In genomic region chr1:150210741-150211140, GRCh38 we compare ENCODE assay signal across 1 cellular context.
TF ChIP-seq lines count a peak whose summit lies in the region.

No MANE protein-coding gene starts in this region.

TF ChIP-seq in K562, 482 proteins besides CTCF, POLR2A, EP300 and RAD21:
- TF ChIP-seq GTF3C2 (IDR thresholded peaks at IDR 0.05; ENCODE audit: borderline replicate concordance, extremely low read depth, insufficient read length) (no peak), ZBTB2 (IDR thresholded peaks at IDR 0.05) (no peak), KDM1A (IDR thresholded peaks at IDR 0.05) (no peak), PCBP2 (IDR thresholded peaks at IDR 0.05; ENCODE audit: low read depth, low read length, poor library complexity, severe bottlenecking) (no peak), ZNF408 (CRISPR knock-in tag; IDR thresholded peaks at IDR 0.05; ENCODE audit: low read depth) (no peak), GTF2B (IDR thresholded peaks at IDR 0.05; ENCODE audit: extremely low read depth, insufficient read length) (no peak), MTA2 (IDR thresholded peaks at IDR 0.05; ENCODE audit: low read depth) (no peak), NFE2 (IDR thresholded peaks at IDR 0.05; ENCODE audit: low read depth) (no peak), NFRKB (IDR thresholded peaks at IDR 0.05; ENCODE audit: low read depth) (no peak), PATZ1 (CRISPR knock-in tag; IDR thresholded peaks at IDR 0.05; ENCODE audit: borderline replicate concordance) (no peak), ZNF655 (CRISPR knock-in tag; IDR thresholded peaks at IDR 0.05) (no peak)
